1 cellular context compared by ENCODE assay signal in genomic region chr15:43433661-43434303, GRCh38.
A peak's percentile ranks its signal among the peaks of the same experiment; 100 is the strongest.
TF ChIP-seq lines count a peak whose summit lies in the region.

No MANE protein-coding gene starts in this region.

TF ChIP-seq in K562, 482 proteins besides CTCF, POLR2A, EP300 and RAD21 (continued from another document and continues in another):
- TF ChIP-seq PKNOX1 (IDR thresholded peaks at IDR 0.05) (peak; percentile 73), ELF4 (CRISPR knock-in tag; IDR thresholded peaks at IDR 0.05) (0 out of 2 replicates have a peak, but pooled peaks have one; percentile 18), ELF2 (CRISPR knock-in tag; IDR thresholded peaks at IDR 0.05) (peak; percentile 56; the same call in 1 of the 2 replicates), DPF2 (IDR thresholded peaks at IDR 0.05) (peak; percentile 80), PURB (CRISPR knock-in tag; IDR thresholded peaks at IDR 0.05; ENCODE audit: low read depth) (no peak), ZNF639 (CRISPR knock-in tag; conservative IDR thresholded peaks at IDR 0.05 in 1 of 2, IDR thresholded peaks at IDR 0.05 in 1 of 2) (peak in 1 of 2 experiments; percentile 62; a peak in 1 of 4 replicates), ATF7 (IDR thresholded peaks at IDR 0.05) (peak; percentile 87), ZNF589 (CRISPR knock-in tag; IDR thresholded peaks at IDR 0.05; ENCODE audit: low read depth) (peak; percentile 78; the same call in 1 of the 2 replicates), ZNF3 (CRISPR knock-in tag; IDR thresholded peaks at IDR 0.05) (no peak), HMBOX1 (IDR thresholded peaks at IDR 0.05) (0 out of 2 replicates have a peak, but pooled peaks have one; percentile 31), MTA3 (IDR thresholded peaks at IDR 0.05; ENCODE audit: borderline replicate concordance) (peak; percentile 38; the same call in 1 of the 2 replicates), POLR3G (IDR thresholded peaks at IDR 0.05; ENCODE audit: extremely low read depth, insufficient read length, insufficient replicate concordance) (no peak), ATF1 (CRISPR knock-in tag; IDR thresholded peaks at IDR 0.05) (no peak), ATF1 (tag; IDR thresholded peaks at IDR 0.05) (peak; percentile 73), CREM (IDR thresholded peaks at IDR 0.05; ENCODE audit: low read depth) (peak; percentile 77), TAF7 (tag; IDR thresholded peaks at IDR 0.05) (no peak), HDAC1 (IDR thresholded peaks at IDR 0.05) (peak in 1 of 2 experiments; percentile 17; a peak in 1 of 4 replicates), ZNF707 (CRISPR knock-in tag; conservative IDR thresholded peaks at IDR 0.05) (no peak), ELF1 (tag; IDR thresholded peaks at IDR 0.05) (peak; percentile 77), SOX6 (IDR thresholded peaks at IDR 0.05) (peak; percentile 18; the same call in 1 of the 2 replicates), PBX2 (CRISPR knock-in tag; IDR thresholded peaks at IDR 0.05; ENCODE audit: low read depth) (no peak), PBX2 (tag; conservative IDR thresholded peaks at IDR 0.05; ENCODE audit: low read depth) (peak; percentile 59; the same call in 1 of the 2 replicates), ZNF766 (CRISPR knock-in tag; conservative IDR thresholded peaks at IDR 0.05) (peak; percentile 62), LEF1 (IDR thresholded peaks at IDR 0.05) (peak; percentile 70; the same call in 1 of the 2 replicates), ARID1B (IDR thresholded peaks at IDR 0.05) (peak; percentile 61), HOXB6 (CRISPR knock-in tag; IDR thresholded peaks at IDR 0.05; ENCODE audit: borderline replicate concordance) (no peak), L3MBTL2 (IDR thresholded peaks at IDR 0.05) (peak; percentile 50; the same call in 1 of the 2 replicates), TAL1 (IDR thresholded peaks at IDR 0.05) (peak; percentile 47), MEIS2 (IDR thresholded peaks at IDR 0.05; ENCODE audit: partially characterized antibody) (peak; percentile 85), ZNF592 (IDR thresholded peaks at IDR 0.05) (0 out of 2 replicates have a peak, but pooled peaks have one; percentile 30), NBN (IDR thresholded peaks at IDR 0.05; ENCODE audit: low read depth) (0 out of 2 replicates have a peak, but pooled peaks have one; percentile 34), CBFA2T3 (IDR thresholded peaks at IDR 0.05) (peak; percentile 66), TAF9B (IDR thresholded peaks at IDR 0.05; ENCODE audit: partially characterized antibody) (no peak), TCF3 (CRISPR knock-in tag; IDR thresholded peaks at IDR 0.05) (peak; percentile 28), MCM5 (IDR thresholded peaks at IDR 0.05; ENCODE audit: low read depth) (no peak), GTF2E2 (tag; IDR thresholded peaks at IDR 0.05) (peak; percentile 53; the same call in 1 of the 2 replicates), GATA2 (CRISPR knock-in tag; IDR thresholded peaks at IDR 0.05) (peak; percentile 65), CCNT2 (IDR thresholded peaks at IDR 0.05; ENCODE audit: borderline replicate concordance, extremely low read depth, insufficient read length, low read depth, low read length) (no peak), TSC22D4 (tag; IDR thresholded peaks at IDR 0.05) (no peak), SLC30A9 (CRISPR knock-in tag; IDR thresholded peaks at IDR 0.05) (no peak), ZNF318 (IDR thresholded peaks at IDR 0.05; ENCODE audit: borderline replicate concordance in 1 of 2, low read depth in 1 of 2) (0 out of 4 replicates have a peak, but pooled peaks of 1 of the 2 experiments have one; percentile 20)
